ENCODE assay signal across 1 cellular context in the genomic region with DNA sequence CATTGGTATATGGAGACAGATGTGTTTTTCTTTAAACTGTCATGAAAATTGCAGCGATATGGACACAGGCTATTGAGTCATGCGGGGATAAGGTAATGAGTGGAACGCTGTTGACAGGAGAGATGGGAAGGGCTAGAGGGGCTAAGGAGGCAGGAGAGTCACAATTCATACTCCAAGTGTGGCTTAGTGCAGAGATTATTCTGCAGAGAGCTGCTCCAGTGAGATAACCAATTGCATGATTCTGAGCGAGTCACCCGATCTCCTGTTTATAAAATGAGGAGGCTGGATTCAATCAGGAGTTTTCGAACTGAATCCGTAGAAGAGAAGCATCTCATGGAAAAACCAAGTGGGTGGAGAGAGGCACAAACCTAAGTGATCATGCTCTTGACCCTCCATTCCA.
TF ChIP-seq lines count a peak whose summit lies in the region.

No MANE protein-coding gene starts in this region.

TF ChIP-seq in SK-N-SH, 30 proteins besides CTCF, POLR2A, EP300 and RAD21 (continued from another document):
- TF ChIP-seq REST (IDR thresholded peaks at IDR 0.05; ENCODE audit: low read depth, low read length): no peak
TF ChIP-seq in SK-N-SH: peak in this region for 4.
